In genomic region chr1:58585166-58585565, GRCh38 we compare ENCODE assay signal across 1 cellular context.
TF ChIP-seq lines count a peak whose summit lies in the region.

No MANE protein-coding gene starts in this region.

TF ChIP-seq in HCT116, 20 proteins besides CTCF, POLR2A, EP300 and RAD21 (continued from another document):
- TF ChIP-seq, protein P1, sequence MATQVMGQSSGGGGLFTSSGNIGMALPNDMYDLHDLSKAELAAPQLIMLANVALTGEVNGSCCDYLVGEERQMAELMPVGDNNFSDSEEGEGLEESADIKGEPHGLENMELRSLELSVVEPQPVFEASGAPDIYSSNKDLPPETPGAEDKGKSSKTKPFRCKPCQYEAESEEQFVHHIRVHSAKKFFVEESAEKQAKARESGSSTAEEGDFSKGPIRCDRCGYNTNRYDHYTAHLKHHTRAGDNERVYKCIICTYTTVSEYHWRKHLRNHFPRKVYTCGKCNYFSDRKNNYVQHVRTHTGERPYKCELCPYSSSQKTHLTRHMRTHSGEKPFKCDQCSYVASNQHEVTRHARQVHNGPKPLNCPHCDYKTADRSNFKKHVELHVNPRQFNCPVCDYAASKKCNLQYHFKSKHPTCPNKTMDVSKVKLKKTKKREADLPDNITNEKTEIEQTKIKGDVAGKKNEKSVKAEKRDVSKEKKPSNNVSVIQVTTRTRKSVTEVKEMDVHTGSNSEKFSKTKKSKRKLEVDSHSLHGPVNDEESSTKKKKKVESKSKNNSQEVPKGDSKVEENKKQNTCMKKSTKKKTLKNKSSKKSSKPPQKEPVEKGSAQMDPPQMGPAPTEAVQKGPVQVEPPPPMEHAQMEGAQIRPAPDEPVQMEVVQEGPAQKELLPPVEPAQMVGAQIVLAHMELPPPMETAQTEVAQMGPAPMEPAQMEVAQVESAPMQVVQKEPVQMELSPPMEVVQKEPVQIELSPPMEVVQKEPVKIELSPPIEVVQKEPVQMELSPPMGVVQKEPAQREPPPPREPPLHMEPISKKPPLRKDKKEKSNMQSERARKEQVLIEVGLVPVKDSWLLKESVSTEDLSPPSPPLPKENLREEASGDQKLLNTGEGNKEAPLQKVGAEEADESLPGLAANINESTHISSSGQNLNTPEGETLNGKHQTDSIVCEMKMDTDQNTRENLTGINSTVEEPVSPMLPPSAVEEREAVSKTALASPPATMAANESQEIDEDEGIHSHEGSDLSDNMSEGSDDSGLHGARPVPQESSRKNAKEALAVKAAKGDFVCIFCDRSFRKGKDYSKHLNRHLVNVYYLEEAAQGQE (IDR thresholded peaks at IDR 0.05; ENCODE audit: low read depth): no peak
- TF ChIP-seq CBX3 (IDR thresholded peaks at IDR 0.05; ENCODE audit: low read depth): no peak
